10 cellular contexts compared by ENCODE assay signal in genomic region chr2:67649331-67650071, GRCh38.
DNase-seq lines count a peak whose midpoint lies in the region; ATAC-seq and TF ChIP-seq lines count a peak whose summit lies in the region.
"Had no signal": no experiment of that assay in that cellular context is flagged by ENCODE, and none has a peak within 500 bp of the region (broad histone marks: within the 10 kb centered on the region; RNA-seq: fewer than 3 reads in every experiment).

No MANE protein-coding gene starts in this region.

- no peak for TF ChIP-seq CTCF in AG04450 (IDR thresholded peaks at IDR 0.05; ENCODE audit: low read depth, low read length)
- no peak for TF ChIP-seq CTCF in epithelial cell of esophagus (IDR thresholded peaks at IDR 0.05; ENCODE audit: insufficient read depth, low read depth, low read length, missing control alignments)

- CTCF ChIA-PET in AG04450 (lab: Charles Lee): interaction anchor here (1.0 to 2.7 kb wide), 17 partner anchors 9 to 1219 kb away, joined by 3 to 44 read pairs (median 4); no protein-coding TSS in a partner anchor

- POLR2A ChIA-PET in AG04450 (lab: Yijun Ruan, JAX): interaction anchor here (2.3 kb wide), 1 partner anchor 1215 kb away, joined by 5 read pairs; the partner anchor contains the start of gene MEIS1

- DNase-seq in AG04450 (ENCODE audit: low read depth, low spot score) (no peak), NCI-H1694 treated with DMSO at 0.1 percent for 48 hours (lab: John Stamatoyannopoulos, UW) (peak; percentile 56), epithelial cell of esophagus (ENCODE audit: low read depth) (peak; percentile 27), GM19238 (ENCODE audit: insufficient read length, low spot score) (no peak), NCI-H2107 treated with DMSO at 0.1 percent for 48 hours (lab: John Stamatoyannopoulos, UW; ENCODE audit: unreplicated experiment) (no peak)
- DNase-seq: CD8-positive, alpha-beta T cell; stimulated activated naive B cell treated with anti-CD40 and anti-IgM and Interleukin-4, amounts not matched to agents 10 μg/mL and 1 μg/mL and 100 μg/mL, for 72 hours had no signal

- no peaks in the 10 kb centered on the region for H3K36me3 ChIP-seq in muscle layer of colon (ENCODE audit: insufficient read depth, low read length)

- H3K27ac ChIP-seq in AG04450 (ENCODE audit: low read depth, low read length) (peak overlapping the region; percentile 53), muscle layer of colon (ENCODE audit: low read depth, low read length) (peak overlapping the region; percentile 86)

- H3K4me3 ChIP-seq in AG04450 (ENCODE audit: low read depth, low read length) (no peak overlapping the region), epithelial cell of esophagus (ENCODE audit: low read length) (no peak overlapping the region), muscle layer of colon (ENCODE audit: low read depth in 1 of 2, low read length in 2 of 2) (peak overlapping the region; percentile 14 to 30)

- no peak overlapping the region for H3K9ac ChIP-seq in muscle layer of colon (ENCODE audit: low read length)

- H3K9me3 ChIP-seq in AG04450 (ENCODE audit: control insufficient read depth, insufficient read depth, low read length) (peaks cover 11% of the 10 kb centered on the region), muscle layer of colon (ENCODE audit: low read length) (no peaks in the 10 kb centered on the region)

- H3K4me1 ChIP-seq in muscle layer of colon (ENCODE audit: insufficient read depth, low read length): peaks cover 27% of the 10 kb centered on the region

- ATAC-seq in HG03442 (IDR thresholded peaks at IDR 0.05; ENCODE audit: unreplicated experiment) (no peak), HG02970 (IDR thresholded peaks at IDR 0.05; ENCODE audit: low FRiP score, unreplicated experiment) (no peak)
- ATAC-seq: CD8-positive, alpha-beta T cell; stimulated activated naive B cell treated with anti-CD40 and anti-IgM and Interleukin-4, amounts not matched to agents 10 μg/mL and 1 μg/mL and 100 μg/mL, for 72 hours had no signal

- H3K27me3 ChIP-seq in AG04450 (ENCODE audit: control insufficient read depth, insufficient read depth, low read length) (no peaks in the 10 kb centered on the region), muscle layer of colon (ENCODE audit: control insufficient read depth in 1 of 2, insufficient read depth in 2 of 2, low read length in 2 of 2) (no peaks in the 10 kb centered on the region)

Comparison
In these comparisons a context has a peak if more than half of its experiments do, and no peak if none do; other contexts are left out.
1. DNase-seq: peak in NCI-H1694 treated with DMSO at 0.1 percent for 48 hours (single experiment) and epithelial cell of esophagus (single experiment); none in AG04450 (single experiment), GM19238 (single experiment) and NCI-H2107 treated with DMSO at 0.1 percent for 48 hours (single experiment).
2. H3K4me3 ChIP-seq: peak in muscle layer of colon (2 of 2); none in AG04450 (single experiment) and epithelial cell of esophagus (single experiment).